In genomic region chr15:25543156-25543555, GRCh38 we compare ENCODE assay signal across 8 cellular contexts.
DNase-seq lines count a peak whose midpoint lies in the region; ATAC-seq, FAIRE-seq and TF ChIP-seq lines count a peak whose summit lies in the region.

No MANE protein-coding gene starts in this region.

- no peak for TF ChIP-seq RAD21 in H1 (IDR thresholded peaks at IDR 0.05 in 1 of 2, conservative IDR thresholded peaks at IDR 0.05 in 1 of 2; ENCODE audit: low read depth in 2 of 2, low read length in 2 of 2)

- no peak overlapping the region for H3K4me3 ChIP-seq in left ventricle myocardium inferior
- H3K4me3 ChIP-seq in H1 (ENCODE audit: extremely low read depth in 1 of 4, insufficient read depth in 2 of 4, low read depth in 3 of 4, low read length in 4 of 4), result no peak overlapping the region
- H3K4me3 ChIP-seq in lower lobe of right lung, result no peak overlapping the region
- no peak overlapping the region for H3K4me3 ChIP-seq in neuronal stem cell (ENCODE audit: low read length in 2 of 2)

- H3K79me2 ChIP-seq in H1 (ENCODE audit: control insufficient read depth in 1 of 2, insufficient read depth in 2 of 2, low read length in 2 of 2), result no peaks in the 10 kb centered on the region

- H3K79me1 ChIP-seq in H1 (ENCODE audit: low read depth, low read length) (no peaks in the 10 kb centered on the region), neuronal stem cell (ENCODE audit: low read depth, low read length) (no peaks in the 10 kb centered on the region)

- ATAC-seq in Right ventricle myocardium inferior, result peak; percentile 64
- peak; percentile 56 to 84 for ATAC-seq in lower lobe of right lung
- ATAC-seq in HG03196 (IDR thresholded peaks at IDR 0.05; ENCODE audit: unreplicated experiment), result no peak

- intact Hi-C loops in Right ventricle myocardium inferior (cut with DNase I) (no loop called here), left ventricle myocardium inferior (cut with micrococcal nuclease) (no loop called here), lower lobe of right lung (cut with DNase I) (no loop called here)

- H4K8ac ChIP-seq in H1 (ENCODE audit: extremely low read depth, insufficient read depth, low read length) (no peak overlapping the region), neuronal stem cell (ENCODE audit: low read depth, low read length) (no peak overlapping the region)

- H3K4me1 ChIP-seq in left ventricle myocardium inferior (peaks cover 17% of the 10 kb centered on the region), H1 (replicated peaks in 1 of 4; ENCODE audit: control insufficient read depth in 3 of 4, insufficient read depth in 4 of 4, low read length in 3 of 4) (peaks cover 0 to 5% (median 5%) of the 10 kb centered on the region in 4 experiments; a peak in 3 of 7 replicates), lower lobe of right lung (peaks cover 13% of the 10 kb centered on the region), neuronal stem cell (ENCODE audit: control insufficient read depth in 2 of 2, insufficient read depth in 1 of 2, low read depth in 1 of 2, low read length in 2 of 2) (peaks cover 0 to 8% of the 10 kb centered on the region in 2 donors)

- H3K23ac ChIP-seq in H1 (ENCODE audit: insufficient read length), result no peak overlapping the region
- no peak overlapping the region for H3K23ac ChIP-seq in neuronal stem cell (ENCODE audit: low read depth, low read length, poor library complexity)

- DNase-seq in Right ventricle myocardium inferior (ENCODE audit: missing footprints) (no peak), left ventricle myocardium inferior (no peak), H1 (ENCODE audit: low read depth in 1 of 2, low spot score in 2 of 2) (no peak), lower lobe of right lung (no peak), urothelium cell line (ENCODE audit: low spot score) (peak; percentile 66), NCI-H2227 (lab: John Stamatoyannopoulos, UW; ENCODE audit: unreplicated experiment) (no peak), neuronal stem cell (ENCODE audit: low spot score) (no peak)

- no peaks in the 10 kb centered on the region for H3K36me3 ChIP-seq in left ventricle myocardium inferior
- no peaks in the 10 kb centered on the region for H3K36me3 ChIP-seq in H1 (ENCODE audit: control insufficient read depth in 2 of 4, insufficient read depth in 4 of 4, low read length in 3 of 4)
- no peaks in the 10 kb centered on the region for H3K36me3 ChIP-seq in lower lobe of right lung
- no peaks in the 10 kb centered on the region for H3K36me3 ChIP-seq in neuronal stem cell (replicated peaks in 1 of 2; ENCODE audit: control insufficient read depth in 2 of 2, insufficient read depth in 2 of 2, low read length in 2 of 2)

- H2BK15ac ChIP-seq in H1 (ENCODE audit: low read length) (no peak overlapping the region), neuronal stem cell (ENCODE audit: low read length) (no peak overlapping the region)

- H3K9ac ChIP-seq in H1 (replicated peaks in 1 of 4; ENCODE audit: extremely low read depth in 1 of 4, low read depth in 3 of 4, low read length in 3 of 4) (no peak overlapping the region), neuronal stem cell (ENCODE audit: low read depth, low read length, poor library complexity) (no peak overlapping the region)

- H2BK120ac ChIP-seq in H1 (replicated peaks; ENCODE audit: low read depth, low read length), result no peak overlapping the region
- no peak overlapping the region for H2BK120ac ChIP-seq in neuronal stem cell (ENCODE audit: low read depth, low read length)

- H2BK12ac ChIP-seq in H1 (ENCODE audit: low read depth, low read length), result no peak overlapping the region
- no peak overlapping the region for H2BK12ac ChIP-seq in neuronal stem cell (ENCODE audit: low read length)

- H3K14ac ChIP-seq in H1 (ENCODE audit: insufficient read length), result no peak overlapping the region
- no peak overlapping the region for H3K14ac ChIP-seq in neuronal stem cell (ENCODE audit: low read length)

- H2AFZ ChIP-seq in H1 (ENCODE audit: low read length) (peak overlapping the region; percentile 87), neuronal stem cell (ENCODE audit: low read length) (no peak overlapping the region)

- H4K20me1 ChIP-seq in H1 (replicated peaks in 1 of 2; ENCODE audit: control insufficient read depth in 1 of 2, insufficient read depth in 2 of 2, low read length in 2 of 2), result no peaks in the 10 kb centered on the region

- H3K23me2 ChIP-seq in H1 (ENCODE audit: low read depth, low read length), result no peaks in the 10 kb centered on the region

- H4K91ac ChIP-seq in H1 (replicated peaks; ENCODE audit: insufficient read length, low read length), result no peak overlapping the region
- no peak overlapping the region for H4K91ac ChIP-seq in neuronal stem cell (ENCODE audit: low read depth, low read length, poor library complexity)

- H3K27me3 ChIP-seq in left ventricle myocardium inferior (ENCODE audit: low read depth) (no peaks in the 10 kb centered on the region), H1 (replicated peaks in 1 of 4; ENCODE audit: control insufficient read depth in 3 of 4, extremely low read depth in 1 of 4, insufficient read depth in 3 of 4, low read length in 3 of 4) (no peaks in the 10 kb centered on the region), lower lobe of right lung (ENCODE audit: low read depth) (no peaks in the 10 kb centered on the region), neuronal stem cell (ENCODE audit: control insufficient read depth in 3 of 3, insufficient read depth in 3 of 3, low read depth in 1 of 3, low read length in 3 of 3) (no peaks in the 10 kb centered on the region)

- POLR2A ChIA-PET in H1 (lab: Charles Lee; ENCODE audit: partially characterized antibody), result no interaction called here

- CTCF ChIA-PET in H1 (lab: Charles Lee; ENCODE audit: partially characterized antibody), result interaction anchor here (1.3 to 1.8 kb wide), 2 partner anchors 11 to 33 kb away, joined by 3 to 7 read pairs; no protein-coding TSS in a partner anchor

- no peak overlapping the region for H3K56ac ChIP-seq in H1 (replicated peaks; ENCODE audit: insufficient read length, low read depth, low read length)

- H4K5ac ChIP-seq in H1 (ENCODE audit: insufficient read length, low read depth, low read length), result no peak overlapping the region

- no peaks in the 10 kb centered on the region for H3K9me3 ChIP-seq in left ventricle myocardium inferior (replicated peaks)
- no peaks in the 10 kb centered on the region for H3K9me3 ChIP-seq in H1 (ENCODE audit: insufficient read depth in 2 of 2, low read depth in 1 of 2, low read length in 1 of 2)
- no peaks in the 10 kb centered on the region for H3K9me3 ChIP-seq in lower lobe of right lung
- no peaks in the 10 kb centered on the region for H3K9me3 ChIP-seq in neuronal stem cell (replicated peaks in 1 of 2; ENCODE audit: control insufficient read depth in 2 of 2, insufficient read depth in 1 of 2, low read depth in 1 of 2, low read length in 2 of 2)

- H2BK5ac ChIP-seq in H1 (ENCODE audit: low read depth, low read length), result no peak overlapping the region
- H2BK5ac ChIP-seq in neuronal stem cell (ENCODE audit: low read length), result no peak overlapping the region

- H2AK5ac ChIP-seq in H1 (ENCODE audit: low read depth, low read length), result no peak overlapping the region; the same call in 1 of the 2 replicates
- H2AK5ac ChIP-seq in neuronal stem cell (ENCODE audit: low read depth, low read length), result no peak overlapping the region

- FAIRE-seq in H1 (lab: Jason Lieb, UNC), result no peak
- no peak for FAIRE-seq in urothelium cell line (lab: Jason Lieb, UNC)

- no peak overlapping the region for H2BK20ac ChIP-seq in H1 (ENCODE audit: low read length)

- H3K4me2 ChIP-seq in H1 (ENCODE audit: insufficient read depth in 1 of 2, low read depth in 2 of 2, low read length in 2 of 2) (no peak overlapping the region), neuronal stem cell (ENCODE audit: insufficient read depth, low read length, poor library complexity, severe bottlenecking) (no peak overlapping the region)

- 65% methylated on average over 1 of the region's 1 CpG; no CpG with 5 or more reads in 1 of the 2 experiments for WGBS in H1 (ENCODE audit: extremely low coverage in 1 of 2, insufficient coverage in 1 of 2, insufficient read length in 1 of 2, insufficient replicate concordance in 2 of 2, low coverage in 1 of 2, low lambda C conversion rate in 2 of 2, missing lambda C conversion rate in 1 of 2), 2 experiments
- no CpG with 5 or more reads among the region's 1 CpG for WGBS in neuronal stem cell (ENCODE audit: extremely low coverage in 2 of 2, insufficient read length in 2 of 2, insufficient replicate concordance in 1 of 2), 2 donors

- H3K4ac ChIP-seq in H1 (replicated peaks; ENCODE audit: insufficient read length, low read depth, low read length), result no peak overlapping the region
- no peak overlapping the region for H3K4ac ChIP-seq in neuronal stem cell (ENCODE audit: low read length)

- no peak for TF ChIP-seq POLR2A in H1 (IDR thresholded peaks at IDR 0.05; ENCODE audit: control extremely low read depth in 1 of 2, low read depth in 2 of 2, low read length in 2 of 2)

- no peak for TF ChIP-seq EP300 in H1 (IDR thresholded peaks at IDR 0.05; ENCODE audit: borderline replicate concordance in 1 of 2, low read depth in 2 of 2, low read length in 2 of 2)

- no peak overlapping the region for H3K18ac ChIP-seq in H1 (ENCODE audit: extremely low read depth, low read length)
- no peak overlapping the region for H3K18ac ChIP-seq in neuronal stem cell (ENCODE audit: low read length)

- TF ChIP-seq CTCF in left ventricle myocardium inferior (IDR thresholded peaks at IDR 0.05; ENCODE audit: borderline replicate concordance) (no peak), H1 (IDR thresholded peaks at IDR 0.05; ENCODE audit: control extremely low read depth in 1 of 3, insufficient read depth in 1 of 3, low read depth in 1 of 3, low read length in 3 of 3) (no peak), lower lobe of right lung (IDR thresholded peaks at IDR 0.05) (no peak)

- H3K27ac ChIP-seq in left ventricle myocardium inferior (replicated peaks) (no peak overlapping the region), H1 (ENCODE audit: low read depth, low read length) (no peak overlapping the region), lower lobe of right lung (no peak overlapping the region), neuronal stem cell (replicated peaks; ENCODE audit: low read length) (no peak overlapping the region)

TF ChIP-seq in H1, 55 proteins besides CTCF, POLR2A, EP300 and RAD21 (continues in another document):
- no peak for TF ChIP-seq SIX5 (IDR thresholded peaks at IDR 0.05; ENCODE audit: low read depth, low read length)
- no peak for TF ChIP-seq TEAD4 (IDR thresholded peaks at IDR 0.05; ENCODE audit: low read depth, low read length)
- TF ChIP-seq KDM5A (IDR thresholded peaks at IDR 0.05; ENCODE audit: low read length), result no peak
- TF ChIP-seq TAF7 (optimal IDR thresholded peaks at IDR 0.05; ENCODE audit: borderline replicate concordance, low read depth, low read length), result no peak
- TF ChIP-seq RFX5 (IDR thresholded peaks at IDR 0.05; ENCODE audit: borderline replicate concordance, low read depth, low read length), result no peak
- TF ChIP-seq NRF1 (IDR thresholded peaks at IDR 0.05; ENCODE audit: low read depth, low read length), result no peak
- TF ChIP-seq CTBP2 (IDR thresholded peaks at IDR 0.05; ENCODE audit: borderline replicate concordance, insufficient read depth, insufficient read length, low read length), result no peak
- no peak for TF ChIP-seq RNF2 (IDR thresholded peaks at IDR 0.05; ENCODE audit: borderline replicate concordance, low read depth, low read length, missing control alignments, poor library complexity, severe bottlenecking)
- TF ChIP-seq CHD1 (IDR thresholded peaks at IDR 0.05; ENCODE audit: low read depth, low read length), result no peak
